1 cellular context compared by ENCODE assay signal in the genomic region with DNA sequence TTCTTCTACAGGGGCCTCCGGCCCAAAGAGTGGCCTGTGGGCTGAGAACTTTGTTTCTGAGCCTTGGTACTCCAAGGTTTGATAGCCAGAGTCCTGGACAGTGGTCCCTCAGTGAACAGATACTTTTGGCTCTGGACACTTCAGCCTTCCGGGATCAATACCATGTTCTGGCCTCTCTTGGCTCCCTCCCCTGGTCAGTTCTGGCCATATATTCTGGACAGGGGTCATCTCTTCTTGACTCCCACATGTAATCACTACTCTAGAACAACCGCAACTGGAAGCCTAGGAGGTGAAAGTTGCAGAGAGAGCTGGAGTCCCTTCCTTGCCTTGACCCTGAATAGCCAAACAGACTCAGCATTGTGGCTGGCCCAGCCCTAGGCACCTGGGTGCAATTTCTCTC.
TF ChIP-seq lines count a peak whose summit lies in the region.

No MANE protein-coding gene starts in this region.

TF ChIP-seq in A549, 52 proteins besides CTCF, POLR2A, EP300 and RAD21 (continued from another document):
- TF ChIP-seq, protein P1, sequence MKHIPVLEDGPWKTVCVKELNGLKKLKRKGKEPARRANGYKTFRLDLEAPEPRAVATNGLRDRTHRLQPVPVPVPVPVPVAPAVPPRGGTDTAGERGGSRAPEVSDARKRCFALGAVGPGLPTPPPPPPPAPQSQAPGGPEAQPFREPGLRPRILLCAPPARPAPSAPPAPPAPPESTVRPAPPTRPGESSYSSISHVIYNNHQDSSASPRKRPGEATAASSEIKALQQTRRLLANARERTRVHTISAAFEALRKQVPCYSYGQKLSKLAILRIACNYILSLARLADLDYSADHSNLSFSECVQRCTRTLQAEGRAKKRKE (CRISPR knock-in tag; IDR thresholded peaks at IDR 0.05; ENCODE audit: low read depth), result no peak
- TF ChIP-seq PHF8 (IDR thresholded peaks at IDR 0.05; ENCODE audit: borderline replicate concordance, low read depth) (no peak), RCOR1 (IDR thresholded peaks at IDR 0.05; ENCODE audit: low read depth, low read length) (no peak)
